ENCODE assay signal across 1 cellular context in genomic region chr1:235315735-235316134, GRCh38.
A peak's percentile ranks its signal among the peaks of the same experiment; 100 is the strongest.
TF ChIP-seq lines count a peak whose summit lies in the region.

No MANE protein-coding gene starts in this region.

TF ChIP-seq in K562, 482 proteins besides CTCF, POLR2A, EP300 and RAD21:
- 0 out of 4 replicates have a peak, but pooled peaks of 1 of the 2 experiments have one; percentile 4 for TF ChIP-seq MNT (conservative IDR thresholded peaks at IDR 0.05)
- no peak for TF ChIP-seq ZNF408 (CRISPR knock-in tag; IDR thresholded peaks at IDR 0.05; ENCODE audit: low read depth)
